Comparison of ENCODE assay signal across 8 cellular contexts in the genomic region with DNA sequence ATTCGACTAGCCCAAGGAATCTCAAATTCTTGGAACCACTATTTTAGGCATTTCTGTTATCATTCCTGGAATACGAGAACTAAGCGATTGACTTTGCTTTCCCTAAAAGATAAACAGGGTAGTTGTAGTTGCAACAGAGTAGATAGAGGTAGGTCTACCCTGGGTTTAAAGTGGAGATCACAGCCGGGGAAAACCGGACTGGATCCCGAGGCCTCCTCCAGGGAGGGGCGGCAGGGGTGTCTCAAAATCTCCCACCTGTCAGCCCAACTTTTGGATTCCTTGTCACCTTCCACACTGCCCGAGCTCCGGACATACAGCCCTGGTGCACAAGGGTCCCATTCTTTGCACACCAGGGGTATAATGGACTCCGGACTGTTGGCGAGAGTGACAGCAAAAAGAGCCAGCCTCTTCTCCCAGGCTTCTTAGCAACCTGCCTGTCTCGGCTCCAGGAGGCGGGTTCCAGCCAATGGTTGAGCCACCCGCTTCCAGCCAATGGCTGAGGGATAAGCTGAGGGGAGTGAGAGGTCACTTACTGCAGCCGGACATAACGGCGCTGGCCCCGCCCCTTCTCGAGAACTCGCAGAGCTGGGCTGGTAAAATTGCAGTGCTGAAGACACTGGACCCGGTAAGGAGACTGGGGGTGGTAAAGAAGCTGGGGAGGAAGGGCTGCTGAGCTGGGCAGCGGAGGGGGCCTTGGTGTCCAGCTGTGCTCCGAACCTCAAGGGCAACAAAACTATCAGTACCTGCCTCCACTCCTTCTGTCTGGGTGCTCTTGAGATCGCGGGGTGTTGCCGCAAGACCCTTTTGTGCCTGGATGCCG. TPM values are rescaled to one million over a fixed set of nuclear protein-coding genes. Genes with fewer than 3 reads are reported as not detected.
DNase-seq lines count a peak whose midpoint lies in the region; ATAC-seq and TF ChIP-seq lines count a peak whose summit lies in the region.

A gene (plus strand): TSS at position 562 of the 820 bp plus-strand sequence. CDS start 4,946 bp downstream, outside the sequence.

- no peaks in the 10 kb centered on the region for H3K9me3 ChIP-seq in body of pancreas

- peak within 1 kb of the TSS; percentile 23 to 73 for H3K4me3 ChIP-seq in body of pancreas

- TF ChIP-seq CTCF in body of pancreas (IDR thresholded peaks at IDR 0.05) (peak in 1 of 7 experiments; percentile 11), progenitor cell of endocrine pancreas (IDR thresholded peaks at IDR 0.05; ENCODE audit: unreplicated experiment) (no peak)

- peaks cover 22% of the 10 kb centered on the region for H3K4me1 ChIP-seq in body of pancreas

- TF ChIP-seq POLR2A in body of pancreas (IDR thresholded peaks at IDR 0.05) = peak; percentile 31 to 83 (median 81)

- H3K27ac Mint-ChIP-seq in IgD-negative memory B cell (peak within 1 kb of the TSS in 2 of 3 donors; percentile 22 to 67), progenitor cell of endocrine pancreas (peak within 1 kb of the TSS; percentile 96)

- H3K27me3 ChIP-seq in body of pancreas = no peaks in the 10 kb centered on the region

- H3K9me3 Mint-ChIP-seq in IgD-negative memory B cell (no peaks in the 10 kb centered on the region), progenitor cell of endocrine pancreas (ENCODE audit: low read depth) (no peaks in the 10 kb centered on the region)

- H3K4me3 Mint-ChIP-seq in IgD-negative memory B cell (peak within 1 kb of the TSS; percentile 37 to 92 (median 82)), progenitor cell of endocrine pancreas (ENCODE audit: low read depth) (peak within 1 kb of the TSS; percentile 98)

- peak; percentile 78 to 81 for ATAC-seq in activated CD4-positive, CD25-positive, alpha-beta regulatory T cell treated with anti-CD3 and anti-CD28 coated beads, Interleukin-2, amount 50 U/mL, for 24 hours
- ATAC-seq in GM21786 (IDR thresholded peaks at IDR 0.05; ENCODE audit: unreplicated experiment) = peak; percentile 100
- ATAC-seq in body of pancreas = peak; percentile 100

- peaks cover 8 to 9% of the 10 kb centered on the region in 2 donors for H3K36me3 ChIP-seq in body of pancreas (replicated peaks in 1 of 2; ENCODE audit: insufficient read depth in 1 of 2, low read depth in 2 of 2)

- H3K36me3 Mint-ChIP-seq in IgD-negative memory B cell = no peaks in the 10 kb centered on the region
- peaks cover 12% of the 10 kb centered on the region for H3K36me3 Mint-ChIP-seq in progenitor cell of endocrine pancreas (ENCODE audit: insufficient read depth)

- H3K4me1 Mint-ChIP-seq in IgD-negative memory B cell = peaks cover 6 to 12% (median 7%) of the 10 kb centered on the region in 3 donors
- peaks cover 21% of the 10 kb centered on the region for H3K4me1 Mint-ChIP-seq in progenitor cell of endocrine pancreas (ENCODE audit: low read depth)

- 1 to 2% methylated on average over 18 to 27 of the region's 27 CpGs for WGBS in body of pancreas, 2 donors

- H3K27ac ChIP-seq in body of pancreas = peak within 1 kb of the TSS; percentile 77 to 93 (median 78)

- H3K27me3 Mint-ChIP-seq in IgD-negative memory B cell (peaks cover 9% of the 10 kb centered on the region), progenitor cell of endocrine pancreas (no peaks in the 10 kb centered on the region)

- intact Hi-C loops in body of pancreas (cut with DNase I) = no loop called here

- DNase-seq in activated CD4-positive, CD25-positive, alpha-beta regulatory T cell (lab: John Stamatoyannopoulos, UW) = no peak
- DNase-seq in OCI-M2 (lab: John Stamatoyannopoulos, UW; ENCODE audit: unreplicated experiment) (peak; percentile 57), body of pancreas (peak; percentile 97 to 99 (median 98)), hippocampal formation (lab: John Stamatoyannopoulos, UW) (peak; percentile 96 to 97), progenitor cell of endocrine pancreas (ENCODE audit: low spot score, unreplicated experiment) (peak; percentile 87)

RNA-seq across cellular contexts. Expression of the gene that starts here (rescaled TPM):
- polyA plus RNA-seq in IgD-negative memory B cell = 1.3 TPM
- total RNA-seq in body of pancreas = 10 to 100 TPM; 10.6 to 20.8 TPM
- 44.8 and 45.6 TPM in 2 replicates for total RNA-seq in progenitor cell of endocrine pancreas

Comparison
In these comparisons a context has a peak if more than half of its experiments do, and no peak if none do; other contexts are left out.
1. DNase-seq: peak in OCI-M2 (single experiment), body of pancreas (4 of 4), hippocampal formation (2 of 2) and progenitor cell of endocrine pancreas (single experiment); none in activated CD4-positive, CD25-positive, alpha-beta regulatory T cell (0 of 4).
2. Peak in every context shown above with its lines, with median percentiles within 50 percentile points of each other: ATAC-seq.